ENCODE assay signal across 1 cellular context in genomic region chr6:109486068-109486467, GRCh38.
TF ChIP-seq lines count a peak whose summit lies in the region.

No MANE protein-coding gene starts in this region.

TF ChIP-seq in WTC11, 78 proteins besides CTCF, POLR2A, EP300 and RAD21 (continued from another document):
- TF ChIP-seq KAT7 (CRISPR knock-in tag; IDR thresholded peaks at IDR 0.05; ENCODE audit: borderline replicate concordance): no peak
- TF ChIP-seq CREM (CRISPR knock-in tag; IDR thresholded peaks at IDR 0.05): no peak
- TF ChIP-seq, protein P1, sequence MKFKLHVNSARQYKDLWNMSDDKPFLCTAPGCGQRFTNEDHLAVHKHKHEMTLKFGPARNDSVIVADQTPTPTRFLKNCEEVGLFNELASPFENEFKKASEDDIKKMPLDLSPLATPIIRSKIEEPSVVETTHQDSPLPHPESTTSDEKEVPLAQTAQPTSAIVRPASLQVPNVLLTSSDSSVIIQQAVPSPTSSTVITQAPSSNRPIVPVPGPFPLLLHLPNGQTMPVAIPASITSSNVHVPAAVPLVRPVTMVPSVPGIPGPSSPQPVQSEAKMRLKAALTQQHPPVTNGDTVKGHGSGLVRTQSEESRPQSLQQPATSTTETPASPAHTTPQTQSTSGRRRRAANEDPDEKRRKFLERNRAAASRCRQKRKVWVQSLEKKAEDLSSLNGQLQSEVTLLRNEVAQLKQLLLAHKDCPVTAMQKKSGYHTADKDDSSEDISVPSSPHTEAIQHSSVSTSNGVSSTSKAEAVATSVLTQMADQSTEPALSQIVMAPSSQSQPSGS (CRISPR knock-in tag; IDR thresholded peaks at IDR 0.05; ENCODE audit: borderline replicate concordance, low read depth): no peak
- TF ChIP-seq USF2 (CRISPR knock-in tag; IDR thresholded peaks at IDR 0.05): no peak
- no peak for TF ChIP-seq JUN (CRISPR knock-in tag; IDR thresholded peaks at IDR 0.05)
- no peak for TF ChIP-seq FOXK1 (CRISPR knock-in tag; IDR thresholded peaks at IDR 0.05)
- no peak for TF ChIP-seq CDX4 (CRISPR knock-in tag; IDR thresholded peaks at IDR 0.05; ENCODE audit: borderline replicate concordance)
- no peak for TF ChIP-seq ZNF671 (CRISPR knock-in tag; IDR thresholded peaks at IDR 0.05)
- no peak for TF ChIP-seq ZNF317 (CRISPR knock-in tag; IDR thresholded peaks at IDR 0.05; ENCODE audit: borderline replicate concordance, low read depth)
- TF ChIP-seq AFF4 (CRISPR knock-in tag; IDR thresholded peaks at IDR 0.05; ENCODE audit: borderline replicate concordance): no peak
